In the genomic region with DNA sequence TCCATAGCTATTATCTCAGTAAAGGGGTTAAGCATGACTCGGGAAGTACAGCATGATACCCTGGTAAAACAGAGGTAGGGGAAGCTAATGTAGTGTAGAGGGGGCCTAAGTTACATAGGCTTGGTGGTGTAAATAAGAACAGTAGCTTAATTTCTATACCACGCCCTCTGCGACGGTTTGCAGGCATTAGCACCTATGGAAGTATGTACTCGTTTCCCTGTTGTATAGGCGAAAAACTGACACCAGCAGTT, we compare ENCODE assay signal across 9 cellular contexts. TPM values are rescaled to one million over a fixed set of nuclear protein-coding genes. Genes with fewer than 3 reads are reported as not detected.
A peak's percentile ranks its signal among the peaks of the same experiment; 100 is the strongest.
DNase-seq lines count a peak whose midpoint lies in the region; ATAC-seq, FAIRE-seq and TF ChIP-seq lines count a peak whose summit lies in the region.
"Had no signal": no experiment of that assay in that cellular context is flagged by ENCODE, and none has a peak within 500 bp of the region (broad histone marks: within the 10 kb centered on the region; RNA-seq: fewer than 3 reads in every experiment).

No MANE protein-coding gene starts in this region.

- no peak for ATAC-seq in HG02623 (IDR thresholded peaks at IDR 0.05; ENCODE audit: unreplicated experiment)

- WGBS in small intestine, 3 donors: 3 to 21% (median 3%) methylated on average over 6 of the region's 6 CpGs

- H3K36me3 ChIP-seq in SJSA1 (peaks cover 43% of the 10 kb centered on the region), small intestine (ENCODE audit: control insufficient read depth in 2 of 2, insufficient read depth in 2 of 2, low read length in 2 of 2) (no peaks in the 10 kb centered on the region)

- H3K4me3 ChIP-seq in SJSA1 (peak overlapping the region; percentile 72), fibroblast of villous mesenchyme (ENCODE audit: low read depth, low read length) (peak overlapping the region; percentile 76), small intestine (ENCODE audit: low read depth in 1 of 2, low read length in 2 of 2) (peak overlapping the region in 1 of 2 donors; percentile 71)

- no peak for FAIRE-seq in small intestine (lab: Jason Lieb, UNC)
- FAIRE-seq: A204.1 had no signal

- H3K27me3 ChIP-seq in SJSA1 (replicated peaks) (no peaks in the 10 kb centered on the region), small intestine (ENCODE audit: control insufficient read depth in 2 of 2, insufficient read depth in 2 of 2, low read length in 2 of 2) (no peaks in the 10 kb centered on the region)

- H3K9me3 ChIP-seq in SJSA1 (replicated peaks): no peaks in the 10 kb centered on the region
- no peaks in the 10 kb centered on the region for H3K9me3 ChIP-seq in small intestine (ENCODE audit: control insufficient read depth, low read depth)

- no peak for TF ChIP-seq CTCF in fibroblast of villous mesenchyme (IDR thresholded peaks at IDR 0.05; ENCODE audit: insufficient read depth, low read depth, low read length)

- H3K27ac ChIP-seq in SJSA1 (peak overlapping the region; percentile 30), small intestine (ENCODE audit: low read depth in 1 of 2, low read length in 1 of 2) (peak overlapping the region; percentile 82 to 93)

- DNase-seq in NCI-H146 (lab: John Stamatoyannopoulos, UW): peak; percentile 60
- DNase-seq in NCI-H146 treated with DMSO at 0.1 percent for 48 hours (lab: John Stamatoyannopoulos, UW; ENCODE audit: unreplicated experiment): no peak
- no peak for DNase-seq in SJSA1 (ENCODE audit: low read depth in 1 of 2, low spot score in 2 of 2)
- no peak for DNase-seq in fibroblast of villous mesenchyme (ENCODE audit: low read depth)
- no peak for DNase-seq in small intestine
- DNase-seq in stimulated activated naive CD4-positive, alpha-beta T cell treated with Interleukin-2 at 50 U/mL for 16 hours (lab: John Stamatoyannopoulos, UW): no peak
- DNase-seq in medulla oblongata (ENCODE audit: extremely low spot score): no peak

- H3K4me1 ChIP-seq in SJSA1 (replicated peaks) (peaks cover 25% of the 10 kb centered on the region), small intestine (ENCODE audit: control insufficient read depth in 2 of 2, insufficient read depth in 1 of 2, low read depth in 1 of 2, low read length in 1 of 2) (no peaks in the 10 kb centered on the region)

RNA-seq across cellular contexts. Expression of a gene that starts 0.5 kb away (rescaled TPM):
- 67.9 and 70.6 TPM in 2 replicates for total RNA-seq in SJSA1 (2014; rRNA removed; shearing (Covaris generic))
- 67.8 and 74.4 TPM in 2 replicates for total RNA-seq in fibroblast of villous mesenchyme
- polyA plus RNA-seq in small intestine: 100 to 1,000 TPM in 1 of 3 donors, 10 to 100 TPM in 2; 94.2 to 105 (median 94.5) TPM

RNA-seq across cellular contexts. Expression of a gene that starts 10.2 kb away (rescaled TPM):
- total RNA-seq in SJSA1 (2014; rRNA removed; shearing (Covaris generic)): 10.0 and 18.4 TPM in 2 replicates
- 15.1 and 24.2 TPM in 2 replicates for total RNA-seq in fibroblast of villous mesenchyme
- polyA plus RNA-seq in small intestine: 10 to 100 TPM in 2 of 3 donors, 1 to 10 TPM in 1; 8.9 to 31.0 (median 11.1) TPM

RNA-seq across cellular contexts. Expression of a gene that starts 11.6 kb away (rescaled TPM):
- total RNA-seq in SJSA1 (2014; rRNA removed; shearing (Covaris generic)): not detected in 2 replicates
- not detected in 2 replicates for total RNA-seq in fibroblast of villous mesenchyme
- polyA plus RNA-seq in small intestine: under 1 TPM in 1 of 3 donors, not detected in 2; 0.19 TPM

RNA-seq across cellular contexts. Expression of a gene that starts 18.7 kb away (rescaled TPM):
- total RNA-seq in SJSA1 (2014; rRNA removed; shearing (Covaris generic)): 38.3 and 64.1 TPM in 2 replicates
- total RNA-seq in fibroblast of villous mesenchyme: 20.9 and 24.2 TPM in 2 replicates
- 10 to 100 TPM in 1 of 3 donors, under 1 TPM in 2; 0.54 to 13.8 (median 0.89) TPM for polyA plus RNA-seq in small intestine

RNA-seq across cellular contexts. Expression of a gene that starts 28.1 kb away (rescaled TPM):
- total RNA-seq in SJSA1 (2014; rRNA removed; shearing (Covaris generic)): not detected in 2 replicates
- total RNA-seq in fibroblast of villous mesenchyme: not detected in 2 replicates
- polyA plus RNA-seq in small intestine: 10 to 100 TPM in 2 of 3 donors, under 1 TPM in 1; 0.82 to 25.9 (median 12.5) TPM
